In genomic region chr7:151085329-151085690, GRCh38 we compare ENCODE assay signal across 8 cellular contexts. TPM values are rescaled to one million over a fixed set of nuclear protein-coding genes. Genes with fewer than 3 reads are reported as not detected.
DNase-seq lines count a peak whose midpoint lies in the region; ATAC-seq and TF ChIP-seq lines count a peak whose summit lies in the region.

No MANE protein-coding gene starts in this region.

- no peak for DNase-seq in activated T-cell treated with anti-CD3 and anti-CD28 coated beads, Interleukin-2, amount 50 U/mL, for 24 hours
- DNase-seq in activated T-cell treated with anti-CD3 and anti-CD28 coated beads for 4 hours (no peak), ascending aorta (ENCODE audit: low spot score in 2 of 2) (no peak), lower lobe of right lung (no peak), thoracic aorta (ENCODE audit: low spot score) (no peak), GF-D8 (lab: John Stamatoyannopoulos, UW) (no peak), NCI-H2081 treated with DMSO at 0.1 percent for 48 hours (lab: John Stamatoyannopoulos, UW) (no peak), ecto neural progenitor cell (ENCODE audit: low spot score) (no peak)

- H3K27ac ChIP-seq in ascending aorta (peak overlapping the region; percentile 85 to 91), lower lobe of right lung (peak overlapping the region; percentile 86), thoracic aorta (peak overlapping the region; percentile 53 to 87)

- TF ChIP-seq CTCF in ascending aorta (IDR thresholded peaks at IDR 0.05) (no peak), lower lobe of right lung (IDR thresholded peaks at IDR 0.05) (no peak), thoracic aorta (IDR thresholded peaks at IDR 0.05) (no peak)

- peaks cover 27% of the 10 kb centered on the region for H3K36me3 Mint-ChIP-seq in activated T-cell treated with anti-CD3 and anti-CD28 coated beads, Interleukin-2, amount 50 U/mL, for 24 hours (ENCODE audit: low read depth)

- peaks cover 7% of the 10 kb centered on the region for H3K27me3 Mint-ChIP-seq in activated T-cell treated with anti-CD3 and anti-CD28 coated beads, Interleukin-2, amount 50 U/mL, for 24 hours

- H3K4me1 Mint-ChIP-seq in activated T-cell treated with anti-CD3 and anti-CD28 coated beads, Interleukin-2, amount 50 U/mL, for 24 hours (ENCODE audit: low read depth) = peaks cover 48% of the 10 kb centered on the region

- H3K9me3 Mint-ChIP-seq in activated T-cell treated with anti-CD3 and anti-CD28 coated beads, Interleukin-2, amount 50 U/mL, for 24 hours = no peaks in the 10 kb centered on the region

- peak overlapping the region in 1 of 2 donors; percentile 85 for H3K4me3 ChIP-seq in ascending aorta
- H3K4me3 ChIP-seq in lower lobe of right lung = peak overlapping the region; percentile 57
- peak overlapping the region; percentile 76 for H3K4me3 ChIP-seq in thoracic aorta

- H3K9me3 ChIP-seq in ascending aorta (no peaks in the 10 kb centered on the region), lower lobe of right lung (no peaks in the 10 kb centered on the region), thoracic aorta (no peaks in the 10 kb centered on the region)

- H3K4me3 Mint-ChIP-seq in activated T-cell treated with anti-CD3 and anti-CD28 coated beads, Interleukin-2, amount 50 U/mL, for 24 hours = peak overlapping the region; percentile 81

- intact Hi-C loops in ascending aorta (cut with DNase I) = loop anchor here (10.0 kb wide), 2 partner anchors 669 to 1371 kb away; a partner anchor contains a TSS
- intact Hi-C loops in lower lobe of right lung (cut with DNase I) = no loop called here

- peak overlapping the region; percentile 57 for H3K27ac Mint-ChIP-seq in activated T-cell treated with anti-CD3 and anti-CD28 coated beads, Interleukin-2, amount 50 U/mL, for 24 hours

- H3K27me3 ChIP-seq in ascending aorta (no peaks in the 10 kb centered on the region), lower lobe of right lung (ENCODE audit: low read depth) (no peaks in the 10 kb centered on the region), thoracic aorta (replicated peaks; ENCODE audit: insufficient read depth) (no peaks in the 10 kb centered on the region)

- H3K36me3 ChIP-seq in ascending aorta (no peaks in the 10 kb centered on the region), lower lobe of right lung (no peaks in the 10 kb centered on the region), thoracic aorta (no peaks in the 10 kb centered on the region)

- ATAC-seq in lower lobe of right lung = no peak
- no peak for ATAC-seq in thoracic aorta (ENCODE audit: insufficient number of reproducible peaks, low FRiP score, low read depth)

- H3K4me1 ChIP-seq in ascending aorta = peaks cover 24 to 51% of the 10 kb centered on the region in 2 donors
- peaks cover 63% of the 10 kb centered on the region for H3K4me1 ChIP-seq in lower lobe of right lung
- H3K4me1 ChIP-seq in thoracic aorta (ENCODE audit: control insufficient read depth in 1 of 2, low read depth in 2 of 2) = peaks cover 37 to 62% of the 10 kb centered on the region in 2 donors

RNA-seq across cellular contexts. Expression of gene AGAP3, which starts 1.0 kb away (rescaled TPM):
- total RNA-seq in ascending aorta (82.6 TPM), lower lobe of right lung (157 TPM), thoracic aorta (10 to 100 TPM; 52.1 to 62.8 TPM)

RNA-seq across cellular contexts. Expression of gene TMUB1, which starts 2.0 kb away (rescaled TPM):
- total RNA-seq in ascending aorta = 143 TPM
- total RNA-seq in lower lobe of right lung = 37.4 TPM
- total RNA-seq in thoracic aorta = 10 to 100 TPM; 25.7 to 35.2 TPM

RNA-seq across cellular contexts. Expression of gene FASTK, which starts 4.7 kb away (rescaled TPM):
- total RNA-seq in ascending aorta (121 TPM), lower lobe of right lung (54.4 TPM), thoracic aorta (100 to 1,000 TPM in 1 of 2 donors, 10 to 100 TPM in 1; 59.0 to 110 TPM)

RNA-seq across cellular contexts. Expression of gene SLC4A2, which starts 25.9 kb away (rescaled TPM):
- total RNA-seq in ascending aorta (390 TPM), lower lobe of right lung (182 TPM), thoracic aorta (100 to 1,000 TPM in 1 of 2 donors, 10 to 100 TPM in 1; 89.1 to 119 TPM)

RNA-seq across cellular contexts. Expression of gene CDK5, which starts 27.6 kb away (rescaled TPM):
- total RNA-seq in ascending aorta (15.8 TPM), lower lobe of right lung (13.7 TPM), thoracic aorta (1 to 10 TPM; 1.8 to 3.1 TPM)
